Comparison of ENCODE assay signal across 8 cellular contexts in genomic region chr10:92240289-92241157, GRCh38. TPM values are rescaled to one million over a fixed set of nuclear protein-coding genes. Genes with fewer than 3 reads are reported as not detected.
DNase-seq lines count a peak whose midpoint lies in the region; ATAC-seq, FAIRE-seq and TF ChIP-seq lines count a peak whose summit lies in the region.

No MANE protein-coding gene starts in this region.

- H3K4me3 ChIP-seq in LNCaP clone FGC (ENCODE audit: low read depth, low read length) (peak overlapping the region; percentile 59), K562 (peak overlapping the region; percentile 43)

- H3K4me1 ChIP-seq in K562 (replicated peaks in 1 of 2; ENCODE audit: control insufficient read depth in 2 of 2, insufficient read depth in 2 of 2, low read length in 2 of 2), result peaks cover 8 to 13% of the 10 kb centered on the region in 2 experiments

- no peak for TF ChIP-seq POLR2A in K562 (conservative IDR thresholded peaks at IDR 0.05)

- peak overlapping the region; percentile 61 to 83; a peak in 3 of 4 replicates for H3K9ac ChIP-seq in K562 (ENCODE audit: insufficient read depth in 1 of 2, low read depth in 2 of 2, low read length in 2 of 2)

- intact Hi-C loops in K562 (cut with micrococcal nuclease), result no loop called here

- peak overlapping the region; percentile 97 for H3K27ac Mint-ChIP-seq in progenitor cell of endocrine pancreas

- H3K36me3 Mint-ChIP-seq in progenitor cell of endocrine pancreas (ENCODE audit: insufficient read depth), result no peaks in the 10 kb centered on the region

- peak overlapping the region; percentile 71 for H3K4me2 ChIP-seq in K562 (ENCODE audit: insufficient read depth, low read length)

- POLR2A ChIA-PET in K562 (lab: Yijun Ruan, JAX), result no interaction called here

- WGBS in K562 (ENCODE audit: insufficient coverage, low coverage, missing lambda C conversion rate), result 7% methylated on average over 26 of the region's 28 CpGs

- TF ChIP-seq RAD21 in K562 (CRISPR knock-in tag; conservative IDR thresholded peaks at IDR 0.05 in 1 of 2, IDR thresholded peaks at IDR 0.05 in 1 of 2), result no peak

- in situ Hi-C loops in SK-MEL-5 (cut with HindIII; ENCODE audit: low pct_unique_long_range_greater_than_20kb, low sequenced_read_pairs) (no loop called here), K562 (cut with MboI) (no loop called here)

- H4K20me1 ChIP-seq in K562 (replicated peaks; ENCODE audit: control insufficient read depth, insufficient read depth, low read length), result no peaks in the 10 kb centered on the region

- no peaks in the 10 kb centered on the region for H3K9me1 ChIP-seq in K562 (ENCODE audit: control insufficient read depth, insufficient read depth, low read length)

- H3K4me1 Mint-ChIP-seq in progenitor cell of endocrine pancreas (ENCODE audit: low read depth), result peaks cover 14% of the 10 kb centered on the region

- TF ChIP-seq CTCF in LNCaP clone FGC (IDR thresholded peaks at IDR 0.05; ENCODE audit: control insufficient read depth, extremely low read depth, insufficient read depth) (no peak), K562 (IDR thresholded peaks at IDR 0.05 in 2 of 3, conservative IDR thresholded peaks at IDR 0.05 in 1 of 3; ENCODE audit: insufficient read depth in 2 of 3, low read depth in 1 of 3, low read length in 3 of 3) (no peak), progenitor cell of endocrine pancreas (IDR thresholded peaks at IDR 0.05; ENCODE audit: unreplicated experiment) (no peak)

- H3K4me3 Mint-ChIP-seq in progenitor cell of endocrine pancreas (ENCODE audit: low read depth), result peak overlapping the region; percentile 87

- DNase-seq in EH (ENCODE audit: low read depth) (peak; percentile 70), LNCaP clone FGC (ENCODE audit: low read depth) (peak; percentile 75), SK-MEL-5 (ENCODE audit: low read depth, low spot score) (peak; percentile 85), K562 (ENCODE audit: extremely low read depth in 1 of 4, low spot score in 3 of 4) (peak; percentile 20 to 57 (median 40)), hepatic stellate cell (ENCODE audit: low spot score) (peak; percentile 65), progenitor cell of endocrine pancreas (ENCODE audit: low spot score, unreplicated experiment) (peak; percentile 16), NCI-H345 treated with DMSO at 0.1 percent for 48 hours (lab: John Stamatoyannopoulos, UW; ENCODE audit: unreplicated experiment) (no peak)

- TSS peak; percentile 34 for BruUV-seq in K562 (replicated peaks; lab: Mats Ljungman, UMichigan)

- TF ChIP-seq EP300 in K562 (IDR thresholded peaks at IDR 0.05; ENCODE audit: low read length), result peak; percentile 14; the same call in 1 of the 2 replicates

- peak overlapping the region; percentile 77 for H3K27ac ChIP-seq in K562 (ENCODE audit: extremely low read depth, low read depth, low read length)

- H3K9me3 ChIP-seq in K562 (replicated peaks; ENCODE audit: control insufficient read depth, insufficient read depth, low read depth, low read length), result no peaks in the 10 kb centered on the region

- H2AFZ ChIP-seq in K562 (ENCODE audit: low read depth, low read length), result peak overlapping the region; percentile 81

- no peaks in the 10 kb centered on the region for H3K27me3 ChIP-seq in K562 (ENCODE audit: control insufficient read depth in 2 of 2, insufficient read depth in 2 of 2, low read length in 2 of 2)

- CTCF ChIA-PET in K562 (lab: Yijun Ruan, JAX; ENCODE audit: low intra/inter-chr PET ratio), result no interaction called here

- H3K9me3 Mint-ChIP-seq in progenitor cell of endocrine pancreas (ENCODE audit: low read depth), result no peaks in the 10 kb centered on the region

- H3K79me2 ChIP-seq in K562 (ENCODE audit: control insufficient read depth, insufficient read depth, low read length), result no peaks in the 10 kb centered on the region

- H3K36me3 ChIP-seq in K562 (ENCODE audit: control insufficient read depth, insufficient read depth, low read length), result no peaks in the 10 kb centered on the region; the same call in 2 of the 3 replicates

- peaks cover 30% of the 10 kb centered on the region for H3K27me3 Mint-ChIP-seq in progenitor cell of endocrine pancreas

- FAIRE-seq in K562 (lab: Jason Lieb, UNC), result peak; percentile 75

- ATAC-seq in GM21619 (IDR thresholded peaks at IDR 0.05; ENCODE audit: unreplicated experiment) (peak; percentile 56), K562 (peak; percentile 77)

TF ChIP-seq in K562, 482 proteins besides CTCF, POLR2A, EP300 and RAD21 (continues in another document):
- 0 out of 4 replicates have a peak, but pooled peaks of 1 of the 2 experiments have one; percentile 20 for TF ChIP-seq HDAC1 (IDR thresholded peaks at IDR 0.05)
- peak; percentile 56; the same call in 1 of the 2 replicates for TF ChIP-seq VEZF1 (CRISPR knock-in tag; IDR thresholded peaks at IDR 0.05)
- peak in 1 of 2 experiments; percentile 63; a peak in 2 of 4 replicates for TF ChIP-seq ZNF639 (CRISPR knock-in tag; conservative IDR thresholded peaks at IDR 0.05 in 1 of 2, IDR thresholded peaks at IDR 0.05 in 1 of 2)
- TF ChIP-seq HNRNPK (IDR thresholded peaks at IDR 0.05; ENCODE audit: low read depth, low read length, poor library complexity, severe bottlenecking), result no peak
- peak; percentile 49; the same call in 1 of the 2 replicates for TF ChIP-seq CXXC5 (CRISPR knock-in tag; IDR thresholded peaks at IDR 0.05)

RNA-seq across cellular contexts. Expression of gene CPEB3, which starts 50.4 kb away (rescaled TPM):
- total RNA-seq in SK-MEL-5 (2014; rRNA removed; shearing (Covaris generic)), result 0.29 and 0.58 TPM in 2 replicates
- 0.95 and 0.98 TPM in 2 replicates for polyA plus RNA-seq in SK-MEL-5 (2015; cell fraction: cytosol; rRNA removed)
- 1.3 and 1.6 TPM in 2 replicates for polyA plus RNA-seq in SK-MEL-5 (2015; cell fraction: nucleus; rRNA removed)
- 2.0 and 3.6 TPM in 2 replicates for total RNA-seq in K562 (2011; cell fraction: chromatin; rRNA removed; ENCODE audit: low replicate concordance)
- total RNA-seq in K562 (2011; cell fraction: nucleolus; rRNA removed), result 1.2 and 1.4 TPM in 2 replicates
- total RNA-seq in K562 (2011; cell fraction: nucleoplasm; rRNA removed), result 2.0 and 3.1 TPM in 2 replicates
- 0.45 and 0.73 TPM in 2 replicates for total RNA-seq in K562 (2014; rRNA removed)
- 0.51 and 0.67 TPM in 2 replicates for total RNA-seq in K562 (2014; rRNA removed; fragmentation: Illumina TruSeq; extraction: Trizol)
- 0.57 and 0.58 TPM in 2 replicates for total RNA-seq in K562 (2015; rRNA removed; fragmentation: Illumina TruSeq; extraction: Trizol)
- total RNA-seq in K562 (2021), result 1.1 and 1.2 TPM in 2 replicates
- polyA plus RNA-seq in K562 (2011; rRNA removed), result 0.35 and 0.46 TPM in 2 replicates
- 0.21 and 0.22 TPM in 2 replicates for polyA plus RNA-seq in K562 (2011; cell fraction: cytosol; rRNA removed)
- polyA plus RNA-seq in K562 (2011; cell fraction: nucleus; rRNA removed), result 0.60 and 1.4 TPM in 2 replicates
- polyA plus RNA-seq in K562 (2012), result 0.49 and 1.4 TPM in 2 replicates
- polyA plus RNA-seq in K562 (2014; fragmentation: Illumina TruSeq; extraction: Trizol), result 0.50 and 0.59 TPM in 2 replicates
- polyA plus RNA-seq in K562 (2014; fragmentation: Nextera tagmentation; extraction: Ambion mirVana), result under 1 TPM; 0.15 to 0.17 TPM
- 0.56 and 0.63 TPM in 2 replicates for polyA plus RNA-seq in K562 (2014; rRNA removed)
- polyA minus RNA-seq in K562 (2011; rRNA and poly(A)+ RNA removed), result 0.63 and 0.70 TPM in 2 replicates
- polyA minus RNA-seq in K562 (2011; cell fraction: cytosol; rRNA and poly(A)+ RNA removed), result 0.67 and 0.82 TPM in 2 replicates
- polyA minus RNA-seq in K562 (2011; cell fraction: nucleus; rRNA and poly(A)+ RNA removed), result 1.1 and 1.3 TPM in 2 replicates
- total RNA-seq in progenitor cell of endocrine pancreas, result 2.1 and 2.3 TPM in 2 replicates

RNA-seq across cellular contexts. Expression of gene MARCHF5, which starts 50.4 kb away (rescaled TPM):
- total RNA-seq in SK-MEL-5 (2014; rRNA removed; shearing (Covaris generic)), result 5.2 and 6.7 TPM in 2 replicates
- polyA plus RNA-seq in SK-MEL-5 (2015; cell fraction: cytosol; rRNA removed), result 15.0 and 18.3 TPM in 2 replicates
- 23.6 and 36.1 TPM in 2 replicates for polyA plus RNA-seq in SK-MEL-5 (2015; cell fraction: nucleus; rRNA removed)
- total RNA-seq in K562 (2011; cell fraction: chromatin; rRNA removed; ENCODE audit: low replicate concordance), result 21.2 and 40.4 TPM in 2 replicates
- total RNA-seq in K562 (2011; cell fraction: nucleolus; rRNA removed), result 5.8 and 7.1 TPM in 2 replicates
- 20.6 and 24.7 TPM in 2 replicates for total RNA-seq in K562 (2011; cell fraction: nucleoplasm; rRNA removed)
- total RNA-seq in K562 (2014; rRNA removed), result 3.4 and 4.4 TPM in 2 replicates
- 13.4 and 18.0 TPM in 2 replicates for total RNA-seq in K562 (2014; rRNA removed; fragmentation: Illumina TruSeq; extraction: Trizol)
- 7.7 and 7.9 TPM in 2 replicates for total RNA-seq in K562 (2015; rRNA removed; fragmentation: Illumina TruSeq; extraction: Trizol)
- total RNA-seq in K562 (2021), result 27.1 and 27.2 TPM in 2 replicates
- polyA plus RNA-seq in K562 (2011; rRNA removed), result 18.9 and 25.7 TPM in 2 replicates
- polyA plus RNA-seq in K562 (2011; cell fraction: cytosol; rRNA removed), result 3.9 and 11.4 TPM in 2 replicates
- 16.8 and 37.2 TPM in 2 replicates for polyA plus RNA-seq in K562 (2011; cell fraction: nucleus; rRNA removed)
- polyA plus RNA-seq in K562 (2012), result 18.1 and 29.9 TPM in 2 replicates
- polyA plus RNA-seq in K562 (2014; fragmentation: Illumina TruSeq; extraction: Trizol), result 16.4 and 18.3 TPM in 2 replicates
- 1 to 10 TPM; 3.4 to 4.0 TPM for polyA plus RNA-seq in K562 (2014; fragmentation: Nextera tagmentation; extraction: Ambion mirVana)
- 10.8 and 11.5 TPM in 2 replicates for polyA plus RNA-seq in K562 (2014; rRNA removed)
- 14.4 and 15.1 TPM in 2 replicates for polyA minus RNA-seq in K562 (2011; rRNA and poly(A)+ RNA removed)
- 9.8 and 12.6 TPM in 2 replicates for polyA minus RNA-seq in K562 (2011; cell fraction: cytosol; rRNA and poly(A)+ RNA removed)
- polyA minus RNA-seq in K562 (2011; cell fraction: nucleus; rRNA and poly(A)+ RNA removed), result 7.5 and 10.9 TPM in 2 replicates
- 59.9 and 61.6 TPM in 2 replicates for total RNA-seq in progenitor cell of endocrine pancreas
